8 cellular contexts compared by ENCODE assay signal in genomic region chr3:129249284-129250065, GRCh38. TPM values are rescaled to one million over a fixed set of nuclear protein-coding genes. Genes with fewer than 3 reads are reported as not detected.
DNase-seq lines count a peak whose midpoint lies in the region; TF ChIP-seq lines count a peak whose summit lies in the region.

COPG1 (plus strand) TSS chr3:129249606; CDS start chr3:129249710, 104 bp downstream.

- peak within 1 kb of the TSS; percentile 95 for H3K4me2 ChIP-seq in neural progenitor cell

- H3K27me3 ChIP-seq in SJSA1 (replicated peaks) = no peaks in the 10 kb centered on the region
- no peaks in the 10 kb centered on the region for H3K27me3 ChIP-seq in neural progenitor cell
- no peaks in the 10 kb centered on the region for H3K27me3 ChIP-seq in stomach smooth muscle (ENCODE audit: control insufficient read depth in 1 of 2, insufficient read depth in 2 of 2, low read length in 2 of 2)

- peaks cover 3% of the 10 kb centered on the region for H3K36me3 Mint-ChIP-seq in neural progenitor cell

- H3K36me3 ChIP-seq in SJSA1 (peaks cover 44% of the 10 kb centered on the region), neural progenitor cell (no peaks in the 10 kb centered on the region), stomach smooth muscle (ENCODE audit: control insufficient read depth in 2 of 2, insufficient read depth in 2 of 2, low read length in 2 of 2) (peaks cover 20 to 21% of the 10 kb centered on the region in 2 donors)

- H3K27ac ChIP-seq in SJSA1 (peak within 1 kb of the TSS; percentile 86), neural progenitor cell (no peak within 1 kb of the TSS), stomach smooth muscle (ENCODE audit: low read length) (peak within 1 kb of the TSS; percentile 62)

- CTCF ChIA-PET in HEK293T (lab: Yijun Ruan, JAX) = interaction anchor here (0.7 to 1.1 kb wide), 2 partner anchors 87 to 279 kb away, joined by 3 to 5 read pairs; no protein-coding TSS in a partner anchor

- peak within 1 kb of the TSS; percentile 97 for H3K4me3 Mint-ChIP-seq in neural progenitor cell

- H3K27me3 Mint-ChIP-seq in neural progenitor cell (ENCODE audit: insufficient read depth, low read depth) = peaks cover 14% of the 10 kb centered on the region

- H3K9ac ChIP-seq in neural progenitor cell (peak within 1 kb of the TSS; percentile 84), stomach smooth muscle (ENCODE audit: low read length in 2 of 2) (peak within 1 kb of the TSS; percentile 92 to 98)

- H3K4me1 Mint-ChIP-seq in neural progenitor cell = peaks cover 13% of the 10 kb centered on the region

- H3K9me3 ChIP-seq in SJSA1 (replicated peaks) (no peaks in the 10 kb centered on the region), neural progenitor cell (ENCODE audit: low read depth) (no peaks in the 10 kb centered on the region), stomach smooth muscle (ENCODE audit: control insufficient read depth in 2 of 2, low read length in 2 of 2) (no peaks in the 10 kb centered on the region)

- TF ChIP-seq CTCF in foreskin fibroblast (IDR thresholded peaks at IDR 0.05; ENCODE audit: low read depth, low read length) = no peak
- no peak for TF ChIP-seq CTCF in neural progenitor cell (IDR thresholded peaks at IDR 0.05)

- POLR2A ChIA-PET in HEK293T (lab: Yijun Ruan, JAX) = interaction anchor here (0.6 to 2.4 kb wide), 17 partner anchors 8 to 279 kb away, joined by 3 to 10 read pairs (median 3); partner anchors contain the start of gene RAB43

- H3K4me3 ChIP-seq in SJSA1 = peak within 1 kb of the TSS; percentile 79
- H3K4me3 ChIP-seq in foreskin fibroblast (ENCODE audit: low read depth in 1 of 2, low read length in 2 of 2) = peak within 1 kb of the TSS; percentile 98 to 99
- H3K4me3 ChIP-seq in neural progenitor cell = peak within 1 kb of the TSS; percentile 81
- peak within 1 kb of the TSS; percentile 97 to 99 for H3K4me3 ChIP-seq in stomach smooth muscle (ENCODE audit: low read length in 2 of 2)

- H3F3A ChIP-seq in neural progenitor cell (ENCODE audit: low read depth) = no peaks in the 10 kb centered on the region

- peak within 1 kb of the TSS; percentile 95 for H2AFZ ChIP-seq in neural progenitor cell (replicated peaks)

- no peaks in the 10 kb centered on the region for H3K9me3 Mint-ChIP-seq in neural progenitor cell

- peaks cover 8% of the 10 kb centered on the region for H4K20me1 ChIP-seq in neural progenitor cell (ENCODE audit: low read depth)

- peaks cover 35% of the 10 kb centered on the region for H3K79me2 ChIP-seq in neural progenitor cell (ENCODE audit: low read depth)

- DNase-seq in GF-D8 (lab: John Stamatoyannopoulos, UW) (peak; percentile 63), HEK293T (ENCODE audit: extremely low spot score) (peak; percentile 98), NAMALWA (ENCODE audit: low spot score) (peak; percentile 94), SJSA1 (ENCODE audit: low read depth in 1 of 2, low spot score in 2 of 2) (peak; percentile 79 to 88), foreskin fibroblast (peak; percentile 88 to 96), neural progenitor cell (ENCODE audit: low spot score) (peak; percentile 94)
- peak; percentile 79 for DNase-seq in activated gamma-delta T cell treated with anti-CD3 and anti-CD28 coated beads, Interleukin-2, amount 50 U/mL, for 16 hours (ENCODE audit: low read depth)

- H3K4me1 ChIP-seq in SJSA1 (replicated peaks) = peaks cover 16% of the 10 kb centered on the region
- peaks cover 6% of the 10 kb centered on the region for H3K4me1 ChIP-seq in neural progenitor cell
- H3K4me1 ChIP-seq in stomach smooth muscle (ENCODE audit: control insufficient read depth, insufficient read depth, low read length) = peaks cover 29% of the 10 kb centered on the region

- H3K27ac Mint-ChIP-seq in neural progenitor cell = peak within 1 kb of the TSS; percentile 97

TF ChIP-seq in HEK293T, 16 proteins besides CTCF, POLR2A, EP300 and RAD21:
- TF ChIP-seq NFRKB (IDR thresholded peaks at IDR 0.05) = no peak
- TF ChIP-seq L3MBTL2 (conservative IDR thresholded peaks at IDR 0.05) = peak; percentile 65
- TF ChIP-seq ELF4 (IDR thresholded peaks at IDR 0.05) = peak; percentile 88
- TF ChIP-seq FOXA1 (IDR thresholded peaks at IDR 0.05) = no peak
- TF ChIP-seq FOXM1 (IDR thresholded peaks at IDR 0.05; ENCODE audit: borderline replicate concordance) = no peak
- no peak for TF ChIP-seq LEF1 (IDR thresholded peaks at IDR 0.05; ENCODE audit: borderline replicate concordance)
- no peak for TF ChIP-seq HDGF (IDR thresholded peaks at IDR 0.05; ENCODE audit: borderline replicate concordance)

RNA-seq across cellular contexts. Expression of gene COPG1, which starts in this region (rescaled TPM):
- total RNA-seq in SJSA1 (2014; rRNA removed; shearing (Covaris generic)) = 191 and 235 TPM in 2 replicates
- 65.4 and 79.3 TPM in 2 replicates for total RNA-seq in neural progenitor cell (ENCODE audit: low replicate concordance)
